27 cellular contexts compared by ENCODE assay signal in the genomic region with DNA sequence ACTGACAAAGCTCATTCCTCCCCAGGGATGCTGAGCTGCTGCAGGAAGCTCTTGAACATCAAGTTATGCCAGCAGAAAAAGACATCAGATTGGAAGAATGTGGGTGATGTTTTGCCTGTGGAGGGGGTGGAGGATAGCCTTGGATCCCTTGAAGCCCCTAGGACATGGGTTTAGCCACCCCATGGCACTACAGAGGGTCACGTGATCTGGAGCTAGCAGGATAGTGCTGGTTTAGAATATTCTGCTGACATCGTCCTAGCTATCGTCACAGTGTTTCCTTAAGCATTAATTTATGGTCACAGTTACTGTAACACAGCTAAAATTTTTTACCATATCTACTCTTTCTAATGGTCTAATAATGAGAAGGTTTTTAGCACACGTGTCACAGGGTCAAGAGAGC.
"Had no signal": no experiment of that assay in that cellular context is flagged by ENCODE, and none has a peak within 500 bp of the region (broad histone marks: within the 10 kb centered on the region; RNA-seq: fewer than 3 reads in every experiment).

No MANE protein-coding gene starts in this region.

- H3K4me1 Mint-ChIP-seq: activated CD4-positive, alpha-beta memory T cell treated with anti-CD3 and anti-CD28 coated beads, Interleukin-2, amount 10 ng/mL, durations not matched to agents 7 days and 5 days; activated CD4-positive, alpha-beta T cell treated with anti-CD3 and anti-CD28 coated beads for 36 hours; activated T-helper 17 cell treated with anti-CD3 and anti-CD28 coated beads, Interleukin-2, amount 50 U/mL, for 72 hours had no signal

- H3K27ac Mint-ChIP-seq: activated CD4-positive, alpha-beta memory T cell treated with anti-CD3 and anti-CD28 coated beads, Interleukin-2, amount 10 ng/mL, durations not matched to agents 7 days and 5 days; activated CD4-positive, alpha-beta T cell treated with anti-CD3 and anti-CD28 coated beads for 36 hours; activated naive CD4-positive, alpha-beta T cell treated with anti-CD3 and anti-CD28 coated beads for 36 hours; activated naive CD8-positive, alpha-beta T cell; activated T-helper 17 cell treated with anti-CD3 and anti-CD28 coated beads, Interleukin-2, amount 50 U/mL, for 72 hours had no signal

- H3K4me2 ChIP-seq: SK-N-SH had no signal

- H3K36me3 Mint-ChIP-seq: activated naive CD8-positive, alpha-beta T cell had no signal

- H3K9ac ChIP-seq: SK-N-SH had no signal

- DNase-seq: activated CD4-positive, alpha-beta memory T cell treated with anti-CD3 and anti-CD28 coated beads, Interleukin-2, amount 10 ng/mL, durations not matched to agents 7 days and 5 days; activated CD4-positive, alpha-beta T cell treated with anti-CD3 and anti-CD28 coated beads for 36 hours; activated CD4-positive, alpha-beta T cell treated with anti-CD3 and anti-CD28 coated beads, Interleukin-2, amount 50 U/mL, for 1 hour; activated gamma-delta T cell; activated naive CD4-positive, alpha-beta T cell treated with anti-CD3 and anti-CD28 coated beads for 36 hours; activated T-cell treated with anti-CD3 and anti-CD28 coated beads for 4 hours; activated T-cell treated with anti-CD3 and anti-CD28 coated beads, Interleukin-2, amount 50 U/mL, for 48 hours; brain microvascular endothelial cell; cerebellar nuclear complex; MG63; MV-4-11; NCI-H1092 treated with DMSO at 0.1 percent for 48 hours; NCI-H1417 treated with DMSO at 0.1 percent for 48 hours; NCI-H1694; NCI-H2029; NCI-H345; NCI-H510A; NCI-H82; Peyer's patch; Right ventricle myocardium superior; SJCRH30; SK-N-SH; T-helper 1 cell; WERI-Rb-1 had no signal

- H3K4me3 ChIP-seq: MG63, Peyer's patch, SJCRH30 had no signal

- H3K4me1 ChIP-seq: Peyer's patch, SJCRH30 had no signal

- H3K27me3 ChIP-seq: brain microvascular endothelial cell, MG63, Peyer's patch, SJCRH30 had no signal

- H3K27ac ChIP-seq: brain microvascular endothelial cell, Peyer's patch, RWPE1, SJCRH30, WERI-Rb-1 had no signal

- H3K36me3 ChIP-seq: brain microvascular endothelial cell, MG63, Peyer's patch, SJCRH30, WERI-Rb-1 had no signal

- H3K4me3 Mint-ChIP-seq: activated CD4-positive, alpha-beta memory T cell treated with anti-CD3 and anti-CD28 coated beads, Interleukin-2, amount 10 ng/mL, durations not matched to agents 7 days and 5 days; activated CD4-positive, alpha-beta T cell treated with anti-CD3 and anti-CD28 coated beads for 36 hours; activated naive CD4-positive, alpha-beta T cell treated with anti-CD3 and anti-CD28 coated beads for 36 hours; activated naive CD8-positive, alpha-beta T cell; activated T-helper 17 cell treated with anti-CD3 and anti-CD28 coated beads, Interleukin-2, amount 50 U/mL, for 72 hours had no signal

- H3K9me3 ChIP-seq: MG63, Peyer's patch, SJCRH30, SK-N-SH had no signal

- H3K9me3 Mint-ChIP-seq: activated CD4-positive, alpha-beta memory T cell treated with anti-CD3 and anti-CD28 coated beads, Interleukin-2, amount 10 ng/mL, durations not matched to agents 7 days and 5 days; activated naive CD4-positive, alpha-beta T cell treated with anti-CD3 and anti-CD28 coated beads for 36 hours; activated T-helper 17 cell treated with anti-CD3 and anti-CD28 coated beads, Interleukin-2, amount 50 U/mL, for 72 hours had no signal
